Comparison of ENCODE assay signal across 35 cellular contexts in genomic region chr6:105304366-105304765, GRCh38.
"Had no signal": no experiment of that assay in that cellular context is flagged by ENCODE, and none has a peak within 500 bp of the region (broad histone marks: within the 10 kb centered on the region; RNA-seq: fewer than 3 reads in every experiment).

No MANE protein-coding gene starts in this region.

- H3K9me3 ChIP-seq: ascending aorta had no signal

- H3K4me1 ChIP-seq: ascending aorta had no signal

- H3K27me3 Mint-ChIP-seq: activated CD4-positive, alpha-beta memory T cell treated with anti-CD3 and anti-CD28 coated beads, Interleukin-2, amount 10 ng/mL, durations not matched to agents 7 days and 5 days; activated CD4-positive, alpha-beta T cell treated with anti-CD3 and anti-CD28 coated beads for 36 hours; activated CD4-positive, alpha-beta T cell treated with anti-CD3 and anti-CD28 coated beads, Interleukin-2, amount 10 ng/mL, durations not matched to agents 7 days and 5 days; activated CD8-positive, alpha-beta memory T cell treated with anti-CD3 and anti-CD28 coated beads, Interleukin-2, amount 10 ng/mL, durations not matched to agents 7 days and 5 days; activated naive CD4-positive, alpha-beta T cell treated with anti-CD3 and anti-CD28 coated beads, Interleukin-2, amount 10 ng/mL, durations not matched to agents 7 days and 5 days; activated naive CD4-positive, alpha-beta T cell treated with anti-CD3 and anti-CD28 coated beads, Interleukin-2, amount 50 U/mL, for 24 hours; activated naive CD8-positive, alpha-beta T cell; activated naive CD8-positive, alpha-beta T cell treated with anti-CD3 and anti-CD28 coated beads, Interleukin-2, amount 10 ng/mL, durations not matched to agents 7 days and 5 days; activated naive CD8-positive, alpha-beta T cell treated with anti-CD3 and anti-CD28 coated beads, Interleukin-2, amount 50 U/mL, for 24 hours; activated T-cell treated with anti-CD3 and anti-CD28 coated beads, Interleukin-2, amount 50 U/mL, for 24 hours; brain; central memory CD8-positive, alpha-beta T cell had no signal

- H3K4me1 Mint-ChIP-seq: activated CD4-positive, alpha-beta memory T cell treated with anti-CD3 and anti-CD28 coated beads, Interleukin-2, amount 10 ng/mL, durations not matched to agents 7 days and 5 days; activated CD4-positive, alpha-beta T cell treated with anti-CD3 and anti-CD28 coated beads for 36 hours; activated CD4-positive, alpha-beta T cell treated with anti-CD3 and anti-CD28 coated beads, Interleukin-2, amount 10 ng/mL, durations not matched to agents 7 days and 5 days; activated CD8-positive, alpha-beta memory T cell treated with anti-CD3 and anti-CD28 coated beads, Interleukin-2, amount 10 ng/mL, durations not matched to agents 7 days and 5 days; activated naive CD4-positive, alpha-beta T cell treated with anti-CD3 and anti-CD28 coated beads, Interleukin-2, amount 10 ng/mL, durations not matched to agents 7 days and 5 days; activated naive CD4-positive, alpha-beta T cell treated with anti-CD3 and anti-CD28 coated beads, Interleukin-2, amount 50 U/mL, for 24 hours; activated naive CD8-positive, alpha-beta T cell treated with anti-CD3 and anti-CD28 coated beads, Interleukin-2, amount 50 U/mL, for 24 hours; central memory CD8-positive, alpha-beta T cell had no signal

- H3K4me3 ChIP-seq: ascending aorta, cardiac muscle cell had no signal

- H3K4me3 Mint-ChIP-seq: activated CD4-positive, alpha-beta memory T cell treated with anti-CD3 and anti-CD28 coated beads, Interleukin-2, amount 10 ng/mL, durations not matched to agents 7 days and 5 days; activated CD4-positive, alpha-beta T cell treated with anti-CD3 and anti-CD28 coated beads for 36 hours; activated CD4-positive, alpha-beta T cell treated with anti-CD3 and anti-CD28 coated beads, Interleukin-2, amount 10 ng/mL, durations not matched to agents 7 days and 5 days; activated CD8-positive, alpha-beta memory T cell treated with anti-CD3 and anti-CD28 coated beads, Interleukin-2, amount 10 ng/mL, durations not matched to agents 7 days and 5 days; activated CD8-positive, alpha-beta T cell treated with anti-CD3 and anti-CD28 coated beads, Interleukin-2, amount 10 ng/mL, durations not matched to agents 7 days and 5 days; activated naive CD4-positive, alpha-beta T cell treated with anti-CD3 and anti-CD28 coated beads, Interleukin-2, amount 10 ng/mL, durations not matched to agents 7 days and 5 days; activated naive CD4-positive, alpha-beta T cell treated with anti-CD3 and anti-CD28 coated beads, Interleukin-2, amount 50 U/mL, for 24 hours; activated naive CD8-positive, alpha-beta T cell; activated naive CD8-positive, alpha-beta T cell treated with anti-CD3 and anti-CD28 coated beads, Interleukin-2, amount 10 ng/mL, durations not matched to agents 7 days and 5 days; activated naive CD8-positive, alpha-beta T cell treated with anti-CD3 and anti-CD28 coated beads, Interleukin-2, amount 50 U/mL, for 24 hours; activated T-cell treated with anti-CD3 and anti-CD28 coated beads, Interleukin-2, amount 50 U/mL, for 24 hours; brain; central memory CD8-positive, alpha-beta T cell; T-helper 2 cell treated with Interferon-gamma antibody and Interleukin-4, amounts not matched to agents 5 μg/mL and 100 μg/mL, for 36 hours had no signal

- DNase-seq: activated CD4-positive, alpha-beta memory T cell treated with anti-CD3 and anti-CD28 coated beads, Interleukin-2, amount 10 ng/mL, durations not matched to agents 7 days and 5 days; activated CD4-positive, alpha-beta T cell treated with anti-CD3 and anti-CD28 coated beads for 1 hour; activated CD4-positive, alpha-beta T cell treated with anti-CD3 and anti-CD28 coated beads for 36 hours; activated CD4-positive, alpha-beta T cell treated with anti-CD3 and anti-CD28 coated beads for 48 hours; activated CD4-positive, alpha-beta T cell treated with anti-CD3 and anti-CD28 coated beads, Interleukin-2, amount 10 ng/mL, durations not matched to agents 7 days and 5 days; activated CD4-positive, alpha-beta T cell treated with anti-CD3 and anti-CD28 coated beads, Interleukin-2, amount 50 U/mL, for 48 hours; activated CD4-positive, CD25-positive, alpha-beta regulatory T cell; activated CD8-positive, alpha-beta memory T cell treated with anti-CD3 and anti-CD28 coated beads for 24 hours; activated CD8-positive, alpha-beta memory T cell treated with anti-CD3 and anti-CD28 coated beads, Interleukin-2, amount 10 ng/mL, durations not matched to agents 7 days and 5 days; activated CD8-positive, alpha-beta memory T cell treated with anti-CD3 and anti-CD28 coated beads, Interleukin-2, amount 50 U/mL, for 48 hours; activated CD8-positive, alpha-beta T cell treated with anti-CD3 and anti-CD28 coated beads, Interleukin-2, amount 10 ng/mL, durations not matched to agents 7 days and 5 days; activated effector memory CD4-positive, alpha-beta T cell treated with Interleukin-2 at 50 U/mL for 16 hours; activated gamma-delta T cell; activated naive CD4-positive, alpha-beta T cell treated with anti-CD3 and anti-CD28 coated beads, Interleukin-2, amount 10 ng/mL, durations not matched to agents 7 days and 5 days; activated naive CD4-positive, alpha-beta T cell treated with Interleukin-2 at 50 U/mL for 16 hours; activated naive CD8-positive, alpha-beta T cell treated with anti-CD3 and anti-CD28 coated beads, Interleukin-2, amount 10 ng/mL, durations not matched to agents 7 days and 5 days; activated naive CD8-positive, alpha-beta T cell treated with anti-CD3 and anti-CD28 coated beads, Interleukin-2, amount 50 U/mL, for 24 hours; activated T-cell treated with anti-CD3 and anti-CD28 coated beads, Interleukin-2, amount 50 U/mL, for 24 hours; activated T-cell treated with anti-CD3 and anti-CD28 coated beads, Interleukin-2, amount 50 U/mL, for 48 hours; amygdala; anterior cingulate cortex; caudate nucleus; cerebellar nuclear complex; T-helper 2 cell; T-helper 9 cell had no signal

- H3K27ac Mint-ChIP-seq: activated CD4-positive, alpha-beta memory T cell treated with anti-CD3 and anti-CD28 coated beads, Interleukin-2, amount 10 ng/mL, durations not matched to agents 7 days and 5 days; activated CD4-positive, alpha-beta T cell treated with anti-CD3 and anti-CD28 coated beads for 36 hours; activated CD4-positive, alpha-beta T cell treated with anti-CD3 and anti-CD28 coated beads, Interleukin-2, amount 10 ng/mL, durations not matched to agents 7 days and 5 days; activated CD8-positive, alpha-beta memory T cell treated with anti-CD3 and anti-CD28 coated beads, Interleukin-2, amount 10 ng/mL, durations not matched to agents 7 days and 5 days; activated CD8-positive, alpha-beta T cell treated with anti-CD3 and anti-CD28 coated beads, Interleukin-2, amount 10 ng/mL, durations not matched to agents 7 days and 5 days; activated naive CD4-positive, alpha-beta T cell treated with anti-CD3 and anti-CD28 coated beads, Interleukin-2, amount 50 U/mL, for 24 hours; activated naive CD8-positive, alpha-beta T cell; activated naive CD8-positive, alpha-beta T cell treated with anti-CD3 and anti-CD28 coated beads, Interleukin-2, amount 10 ng/mL, durations not matched to agents 7 days and 5 days; activated naive CD8-positive, alpha-beta T cell treated with anti-CD3 and anti-CD28 coated beads, Interleukin-2, amount 50 U/mL, for 24 hours; activated T-cell treated with anti-CD3 and anti-CD28 coated beads, Interleukin-2, amount 50 U/mL, for 24 hours; activated T-helper 2 cell treated with anti-CD3 and anti-CD28 coated beads, Interferon-gamma antibody, Interleukin-2, Interleukin-4, amounts not matched to agents 10 μg/mL and 5 μg/mL and 100 μg/mL, durations not matched to agents 14 hours and 24 hours and 36 hours; T-helper 2 cell treated with Interferon-gamma antibody and Interleukin-4, amounts not matched to agents 5 μg/mL and 100 μg/mL, for 36 hours had no signal

- H3K9me3 Mint-ChIP-seq: activated CD4-positive, alpha-beta memory T cell treated with anti-CD3 and anti-CD28 coated beads, Interleukin-2, amount 10 ng/mL, durations not matched to agents 7 days and 5 days; activated CD4-positive, alpha-beta T cell treated with anti-CD3 and anti-CD28 coated beads, Interleukin-2, amount 10 ng/mL, durations not matched to agents 7 days and 5 days; activated naive CD4-positive, alpha-beta T cell treated with anti-CD3 and anti-CD28 coated beads, Interleukin-2, amount 10 ng/mL, durations not matched to agents 7 days and 5 days; activated naive CD4-positive, alpha-beta T cell treated with anti-CD3 and anti-CD28 coated beads, Interleukin-2, amount 50 U/mL, for 24 hours; activated naive CD8-positive, alpha-beta T cell treated with anti-CD3 and anti-CD28 coated beads, Interleukin-2, amount 10 ng/mL, durations not matched to agents 7 days and 5 days; activated naive CD8-positive, alpha-beta T cell treated with anti-CD3 and anti-CD28 coated beads, Interleukin-2, amount 50 U/mL, for 24 hours; activated T-cell treated with anti-CD3 and anti-CD28 coated beads, Interleukin-2, amount 50 U/mL, for 24 hours; activated T-helper 2 cell treated with anti-CD3 and anti-CD28 coated beads, Interferon-gamma antibody, Interleukin-2, Interleukin-4, amounts not matched to agents 10 μg/mL and 5 μg/mL and 100 μg/mL, durations not matched to agents 14 hours and 24 hours and 36 hours; brain; central memory CD8-positive, alpha-beta T cell; T-helper 2 cell treated with Interferon-gamma antibody and Interleukin-4, amounts not matched to agents 5 μg/mL and 100 μg/mL, for 36 hours had no signal

- H3K27ac ChIP-seq: ascending aorta, cardiac muscle cell, VCaP had no signal

- ATAC-seq: activated CD4-positive, alpha-beta T cell treated with anti-CD3 and anti-CD28 coated beads for 36 hours; activated CD4-positive, CD25-positive, alpha-beta regulatory T cell treated with anti-CD3 and anti-CD28 coated beads, Interleukin-2, amount 50 U/mL, for 24 hours; activated CD8-positive, alpha-beta memory T cell treated with anti-CD3 and anti-CD28 coated beads, Interleukin-2, amount 10 ng/mL, durations not matched to agents 7 days and 5 days; activated CD8-positive, alpha-beta T cell treated with anti-CD3 and anti-CD28 coated beads, Interleukin-2, amount 10 ng/mL, durations not matched to agents 7 days and 5 days; activated naive CD8-positive, alpha-beta T cell treated with anti-CD3 and anti-CD28 coated beads, Interleukin-2, amount 50 U/mL, for 24 hours had no signal

- H3K27me3 ChIP-seq: ascending aorta, cardiac muscle cell had no signal

- H3K36me3 ChIP-seq: cardiac muscle cell had no signal
